27 cellular contexts compared by ENCODE assay signal in genomic region chr2:133142087-133142486, GRCh38.
"Had no signal": no experiment of that assay in that cellular context is flagged by ENCODE, and none has a peak within 500 bp of the region (broad histone marks: within the 10 kb centered on the region; RNA-seq: fewer than 3 reads in every experiment).

No MANE protein-coding gene starts in this region.

- H3K4me3 ChIP-seq: gastrocnemius medialis, lower lobe of right lung, prostate gland, right atrium auricular region, smooth muscle cell, suprapubic skin, transverse colon, vagina had no signal

- H3K27ac Mint-ChIP-seq: dendritic cell treated with granulocyte-macrophage colony-stimulating factor and Interleukin-4, amounts not matched to agents 40 ng/mL and 50 ng/mL, for 4 days; endodermal cell; natural killer cell; stimulated activated naive CD8-positive, alpha-beta T cell treated with anti-CD3 and anti-CD28 coated beads, Interleukin-15, amount 100 ng/mL, for 72 hours had no signal

- H3K4me2 ChIP-seq: smooth muscle cell had no signal

- H3K9me3 ChIP-seq: gastrocnemius medialis, lower lobe of right lung, neutrophil, prostate gland, right atrium auricular region, suprapubic skin, transverse colon, vagina had no signal

- H3K4me1 ChIP-seq: gastrocnemius medialis, lower lobe of right lung, parathyroid adenoma, prostate gland, right atrium auricular region, suprapubic skin, transverse colon, vagina had no signal

- H3K4me1 Mint-ChIP-seq: natural killer cell; stimulated activated naive CD8-positive, alpha-beta T cell treated with anti-CD3 and anti-CD28 coated beads, Interleukin-15, amount 100 ng/mL, for 72 hours had no signal

- H3K9ac ChIP-seq: parathyroid adenoma had no signal

- H3K27me3 Mint-ChIP-seq: dendritic cell treated with granulocyte-macrophage colony-stimulating factor and Interleukin-4, amounts not matched to agents 40 ng/mL and 50 ng/mL, for 4 days; stimulated activated naive CD8-positive, alpha-beta T cell treated with anti-CD3 and anti-CD28 coated beads, Interleukin-15, amount 100 ng/mL, for 72 hours had no signal

- DNase-seq: effector CD8-positive, alpha-beta T cell; endodermal cell; foreskin fibroblast; gastrocnemius medialis; head of caudate nucleus; left ventricle myocardium superior; lower lobe of right lung; natural killer cell; stimulated activated CD4-positive, alpha-beta T cell treated with anti-CD3 and anti-CD28 coated beads, Interleukin-12 subunit alpha, Interleukin-12 subunit beta, amount 100 ng/mL, for 4 hours; stimulated activated CD4-positive, alpha-beta T cell treated with anti-CD3 and anti-CD28 coated beads, Interleukin-1b, Interleukin-23, amount 100 ng/mL, for 48 hours; stimulated activated CD4-positive, alpha-beta T cell treated with anti-CD3 and anti-CD28 coated beads, Interleukin-4, amount 100 ng/mL, for 1 hour; stimulated activated CD8-positive, alpha-beta memory T cell treated with anti-CD3 and anti-CD28 coated beads, Interleukin-4, amount 100 ng/mL, for 48 hours; stimulated activated naive CD4-positive, alpha-beta T cell; stimulated activated naive CD8-positive, alpha-beta T cell treated with anti-CD3 and anti-CD28 coated beads, Interleukin-15, amount 100 ng/mL, for 72 hours; transverse colon had no signal

- H3K36me3 Mint-ChIP-seq: natural killer cell had no signal

- H3K27ac ChIP-seq: epithelial cell of prostate, gastrocnemius medialis, lower lobe of right lung, neutrophil, parathyroid adenoma, prostate gland, right atrium auricular region, suprapubic skin, transverse colon, vagina had no signal

- H3K27me3 ChIP-seq: gastrocnemius medialis, neutrophil, right atrium auricular region, suprapubic skin, transverse colon, vagina had no signal

- H3K36me3 ChIP-seq: gastrocnemius medialis, lower lobe of right lung, neutrophil, prostate gland, right atrium auricular region, suprapubic skin, transverse colon, vagina had no signal

- H3K4me3 Mint-ChIP-seq: dendritic cell treated with granulocyte-macrophage colony-stimulating factor and Interleukin-4, amounts not matched to agents 40 ng/mL and 50 ng/mL, for 4 days; endodermal cell; natural killer cell; neural crest cell; stimulated activated naive CD8-positive, alpha-beta T cell treated with anti-CD3 and anti-CD28 coated beads, Interleukin-15, amount 100 ng/mL, for 72 hours had no signal

- H3K9me3 Mint-ChIP-seq: dendritic cell treated with granulocyte-macrophage colony-stimulating factor and Interleukin-4, amounts not matched to agents 40 ng/mL and 50 ng/mL, for 4 days; endodermal cell; neural crest cell had no signal

- ATAC-seq: esophagus mucosa; gastrocnemius medialis; left ventricle myocardium superior; lower lobe of right lung; natural killer cell; sciatic nerve; stimulated activated naive CD8-positive, alpha-beta T cell treated with anti-CD3 and anti-CD28 coated beads, Interleukin-15, amount 100 ng/mL, for 72 hours had no signal

- H3K79me2 ChIP-seq: parathyroid adenoma had no signal
